In genomic region chr17:34633351-34633750, GRCh38 we compare ENCODE assay signal across 13 cellular contexts. TPM values are rescaled to one million over a fixed set of nuclear protein-coding genes. Genes with fewer than 3 reads are reported as not detected.
DNase-seq lines count a peak whose midpoint lies in the region; ATAC-seq and TF ChIP-seq lines count a peak whose summit lies in the region.
"Had no signal": no experiment of that assay in that cellular context is flagged by ENCODE, and none has a peak within 500 bp of the region (broad histone marks: within the 10 kb centered on the region; RNA-seq: fewer than 3 reads in every experiment).

No MANE protein-coding gene starts in this region.

- TF ChIP-seq POLR2A in prostate gland (IDR thresholded peaks at IDR 0.05), result no peak

- DNase-seq in DMS153 treated with DMSO at 0.1 percent for 48 hours (lab: John Stamatoyannopoulos, UW; ENCODE audit: unreplicated experiment), result peak; percentile 71
- peak; percentile 71 for DNase-seq in NCI-H1105 (lab: John Stamatoyannopoulos, UW)
- peak; percentile 98 for DNase-seq in NCI-H69 (lab: John Stamatoyannopoulos, UW)
- DNase-seq in hepatocyte (ENCODE audit: low spot score), result peak; percentile 27
- no peak for DNase-seq in prostate gland (ENCODE audit: low spot score)
- no peak for DNase-seq in MV-4-11 (lab: John Stamatoyannopoulos, UW)
- no peak for DNase-seq in NCI-H82 treated with DMSO at 0.1 percent for 48 hours (lab: John Stamatoyannopoulos, UW; ENCODE audit: unreplicated experiment)
- DNase-seq: activated gamma-delta T cell, foreskin melanocyte, Kasumi-1, NCI-H446 had no signal

- H3K27me3 ChIP-seq in hepatocyte (no peaks in the 10 kb centered on the region), prostate gland (replicated peaks; ENCODE audit: insufficient read depth) (peaks cover 7% of the 10 kb centered on the region)

- H3K4me3 ChIP-seq in hepatocyte (no peak overlapping the region), prostate gland (no peak overlapping the region)

- H4K20me1 ChIP-seq in hepatocyte (ENCODE audit: insufficient read depth, poor library complexity, severe bottlenecking), result no peaks in the 10 kb centered on the region

- H3K79me2 ChIP-seq in hepatocyte, result no peaks in the 10 kb centered on the region

- H2AFZ ChIP-seq in hepatocyte, result no peak overlapping the region

- intact Hi-C loops in prostate gland (cut with DNase I), result no loop called here

- H3K9me3 ChIP-seq in hepatocyte (ENCODE audit: low read depth) (no peaks in the 10 kb centered on the region), prostate gland (no peaks in the 10 kb centered on the region)

- no peak overlapping the region for H3K4me2 ChIP-seq in hepatocyte

- H3K4me1 ChIP-seq in hepatocyte (ENCODE audit: insufficient read depth) (no peaks in the 10 kb centered on the region), prostate gland (replicated peaks) (no peaks in the 10 kb centered on the region)

- 52% methylated on average over 4 of the region's 4 CpGs for WGBS in hepatocyte (ENCODE audit: low lambda C conversion rate, missing lambda C conversion rate)
- 25% methylated on average over 4 of the region's 4 CpGs for WGBS in prostate gland

- no peak for TF ChIP-seq CTCF in hepatocyte (IDR thresholded peaks at IDR 0.05; ENCODE audit: poor library complexity)
- no peak for TF ChIP-seq CTCF in prostate gland (IDR thresholded peaks at IDR 0.05)

- H3K9me2 ChIP-seq in hepatocyte (replicated peaks; ENCODE audit: insufficient read depth), result no peaks in the 10 kb centered on the region

- H3K27ac ChIP-seq in hepatocyte, result no peak overlapping the region
- no peak overlapping the region for H3K27ac ChIP-seq in prostate gland

- ATAC-seq in HG02870 (IDR thresholded peaks at IDR 0.05; ENCODE audit: unreplicated experiment), result no peak
- ATAC-seq: sciatic nerve had no signal

- H3K36me3 ChIP-seq in hepatocyte (replicated peaks; ENCODE audit: insufficient read depth, low read depth), result no peaks in the 10 kb centered on the region
- no peaks in the 10 kb centered on the region for H3K36me3 ChIP-seq in prostate gland

RNA-seq across cellular contexts. Expression of gene TMEM132E, which starts 54.0 kb away (rescaled TPM):
- total RNA-seq in hepatocyte (0.27 and 0.28 TPM in 2 replicates), prostate gland (1 to 10 TPM in 1 of 2 donors, not detected in 1; 1.0 TPM)
- 0.98 and 1.2 TPM in 2 replicates for polyA plus RNA-seq in hepatocyte

Comparison
In these comparisons a context has a peak if more than half of its experiments do, and no peak if none do; other contexts are left out.
1. DNase-seq: peak in DMS153 treated with DMSO at 0.1 percent for 48 hours (single experiment), NCI-H1105 (single experiment), NCI-H69 (single experiment) and hepatocyte (single experiment); none in prostate gland (single experiment), MV-4-11 (single experiment) and NCI-H82 treated with DMSO at 0.1 percent for 48 hours (single experiment).